Comparison of ENCODE assay signal across 15 cellular contexts in the genomic region with DNA sequence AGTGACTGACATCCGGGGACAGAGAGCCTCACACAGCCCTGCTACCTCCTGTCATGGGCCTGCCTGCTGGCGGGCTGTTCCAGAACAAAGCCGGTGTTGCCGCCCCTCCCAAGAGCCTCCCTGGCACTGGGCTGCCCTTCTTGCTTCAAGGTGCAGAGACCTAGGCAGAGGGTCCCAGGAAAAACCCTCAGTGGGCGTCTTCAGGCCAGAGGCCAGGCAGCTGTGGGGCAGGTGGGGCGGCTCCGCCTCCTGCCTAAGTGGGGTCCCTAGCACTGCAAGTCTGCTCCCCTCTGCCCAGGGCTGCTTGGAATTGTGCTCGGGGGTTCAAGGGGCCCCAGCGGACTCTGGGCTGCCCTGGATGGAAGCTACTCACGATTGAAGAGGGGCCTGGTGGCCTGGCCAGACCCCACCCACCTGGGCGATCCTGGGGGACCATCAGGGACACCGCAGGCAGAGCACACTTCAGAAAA. TPM values are rescaled to one million over a fixed set of nuclear protein-coding genes. Genes with fewer than 3 reads are reported as not detected.
A peak's percentile ranks its signal among the peaks of the same experiment; 100 is the strongest.
DNase-seq lines count a peak whose midpoint lies in the region; FAIRE-seq and TF ChIP-seq lines count a peak whose summit lies in the region.
"Had no signal": no experiment of that assay in that cellular context is flagged by ENCODE, and none has a peak within 500 bp of the region (broad histone marks: within the 10 kb centered on the region; RNA-seq: fewer than 3 reads in every experiment).

No MANE protein-coding gene starts in this region.

- peaks cover 13 to 58% (median 53%) of the 10 kb centered on the region in 10 experiments; a peak in 19 of 20 replicates for H3K4me1 ChIP-seq in BLaER1 treated with 17β-estradiol and CSF1 and Interleukin-3, amounts not matched to agents 10 nM and 100 nM
- H3K4me1 ChIP-seq in endothelial cell of umbilical vein (ENCODE audit: control insufficient read depth, extremely low read depth, insufficient read depth, low read length) (peaks cover 60% of the 10 kb centered on the region), trophoblast cell (ENCODE audit: control insufficient read depth in 1 of 2, insufficient read depth in 2 of 2, low read length in 2 of 2) (peaks cover 6 to 8% of the 10 kb centered on the region in 2 experiments)

- no peak overlapping the region for H3K18ac ChIP-seq in trophoblast cell (ENCODE audit: low read length)

- no peak overlapping the region for H3K4ac ChIP-seq in trophoblast cell (ENCODE audit: low read depth, low read length)

- H2AFZ ChIP-seq in endothelial cell of umbilical vein (ENCODE audit: low read depth, low read length), result no peak overlapping the region
- H2AFZ ChIP-seq in trophoblast cell (ENCODE audit: insufficient read depth, low read length, poor library complexity), result no peak overlapping the region

- intact Hi-C loops in endothelial cell of umbilical vein (cut with micrococcal nuclease), result loop anchor here (2.0 kb wide), 1 partner anchor 36 kb away; no protein-coding TSS in a partner anchor

- no peak overlapping the region for H3K14ac ChIP-seq in trophoblast cell (ENCODE audit: low read length)

- peaks cover 40% of the 10 kb centered on the region for H3K79me2 ChIP-seq in endothelial cell of umbilical vein (ENCODE audit: control insufficient read depth, insufficient read depth, low read length)
- H3K79me2 ChIP-seq in trophoblast cell (ENCODE audit: control insufficient read depth, insufficient read depth, low read length, poor library complexity), result peaks cover 6% of the 10 kb centered on the region

- no peak overlapping the region; a peak in 1 of 20 replicates for H3K4me3 ChIP-seq in BLaER1 treated with 17β-estradiol and CSF1 and Interleukin-3, amounts not matched to agents 10 nM and 100 nM
- H3K4me3 ChIP-seq in endothelial cell of umbilical vein (replicated peaks in 1 of 3; ENCODE audit: insufficient read depth in 1 of 3, low read depth in 1 of 3, low read length in 3 of 3) (no peak overlapping the region), trophoblast cell (ENCODE audit: low read depth, low read length) (no peak overlapping the region)

- H2BK12ac ChIP-seq in trophoblast cell (ENCODE audit: low read length), result no peak overlapping the region

- TF ChIP-seq CTCF in endothelial cell of umbilical vein (IDR thresholded peaks at IDR 0.05; ENCODE audit: extremely low read depth in 1 of 2, insufficient read depth in 1 of 2, low read depth in 1 of 2, low read length in 2 of 2), result no peak

- WGBS in trophoblast cell (ENCODE audit: extremely low coverage, insufficient coverage, insufficient read length), result no CpG with 5 or more reads among the region's 12 CpGs

- no peaks in the 10 kb centered on the region for H3K27me3 ChIP-seq in BLaER1 treated with 17β-estradiol and CSF1 and Interleukin-3, amounts not matched to agents 10 nM and 100 nM
- H3K27me3 ChIP-seq in endothelial cell of umbilical vein (ENCODE audit: control insufficient read depth in 2 of 2, insufficient read depth in 2 of 2, low read length in 2 of 2), result no peaks in the 10 kb centered on the region
- no peaks in the 10 kb centered on the region for H3K27me3 ChIP-seq in trophoblast cell (ENCODE audit: insufficient read depth, low read length)

- peak overlapping the region in 7 of 11 experiments; percentile 1 to 67 (median 52); a peak in 14 of 22 replicates for H3K27ac ChIP-seq in BLaER1 treated with 17β-estradiol and CSF1 and Interleukin-3, amounts not matched to agents 10 nM and 100 nM
- H3K27ac ChIP-seq in KOPT-K1 (ENCODE audit: low read depth, low read length, poor library complexity, severe bottlenecking), result peak overlapping the region; percentile 32
- H3K27ac ChIP-seq in endothelial cell of umbilical vein (ENCODE audit: insufficient read depth, low read depth, low read length), result peak overlapping the region; percentile 77
- H3K27ac ChIP-seq in trophoblast cell (ENCODE audit: low read depth, low read length), result no peak overlapping the region

- no peak for FAIRE-seq in endothelial cell of umbilical vein (lab: Jason Lieb, UNC)
- FAIRE-seq: TTC549 had no signal

- H3K9ac ChIP-seq in BLaER1 treated with 17β-estradiol and CSF1 and Interleukin-3, amounts not matched to agents 10 nM and 100 nM, result peak overlapping the region in 9 of 11 experiments; percentile 9 to 65 (median 45); a peak in 13 of 22 replicates
- H3K9ac ChIP-seq in endothelial cell of umbilical vein (replicated peaks; ENCODE audit: extremely low read depth, insufficient read depth, low read length) (peak overlapping the region; percentile 54), trophoblast cell (ENCODE audit: low read length) (no peak overlapping the region)

- no peak overlapping the region for H2AK5ac ChIP-seq in trophoblast cell (ENCODE audit: low read length)

- no peak overlapping the region for H3K23ac ChIP-seq in trophoblast cell (ENCODE audit: low read length)

- peak overlapping the region; percentile 1 for H4K91ac ChIP-seq in trophoblast cell (ENCODE audit: low read depth, low read length)

- no peaks in the 10 kb centered on the region for H3K9me3 ChIP-seq in BLaER1 treated with 17β-estradiol and CSF1 and Interleukin-3, amounts not matched to agents 10 nM and 100 nM (replicated peaks in 1 of 11)
- H3K9me3 ChIP-seq in KOPT-K1 (ENCODE audit: insufficient read depth, low read length, poor library complexity, severe bottlenecking), result no peaks in the 10 kb centered on the region
- no peaks in the 10 kb centered on the region for H3K9me3 ChIP-seq in endothelial cell of umbilical vein (replicated peaks; ENCODE audit: control insufficient read depth, insufficient read depth, low read length)
- H3K9me3 ChIP-seq in trophoblast cell (ENCODE audit: insufficient read depth, low read depth, low read length), result peaks cover 3% of the 10 kb centered on the region

- no peaks in the 10 kb centered on the region for H3K9me1 ChIP-seq in endothelial cell of umbilical vein (replicated peaks; ENCODE audit: control insufficient read depth, extremely low read depth, insufficient read depth, low read length)

- no peak overlapping the region for H2BK5ac ChIP-seq in trophoblast cell (ENCODE audit: low read depth, low read length, poor library complexity)

- TF ChIP-seq POLR2A in endothelial cell of umbilical vein (IDR thresholded peaks at IDR 0.05; ENCODE audit: low read depth, low read length), result no peak

- CTCF ChIA-PET in endothelial cell of umbilical vein (lab: Charles Lee), result interaction anchor here (1.1 to 3.0 kb wide), 11 partner anchors 11 to 144 kb away, joined by 3 to 16 read pairs (median 3); no protein-coding TSS in a partner anchor

- peaks cover 0 to 10% (median 0%) of the 10 kb centered on the region in 11 experiments; a peak in 3 of 22 replicates for H3K36me3 ChIP-seq in BLaER1 treated with 17β-estradiol and CSF1 and Interleukin-3, amounts not matched to agents 10 nM and 100 nM
- H3K36me3 ChIP-seq in KOPT-K1 (ENCODE audit: insufficient read depth, low read length) (no peaks in the 10 kb centered on the region), endothelial cell of umbilical vein (ENCODE audit: control insufficient read depth in 2 of 2, extremely low read depth in 1 of 2, insufficient read depth in 2 of 2, low read length in 2 of 2) (peaks cover 10 to 12% of the 10 kb centered on the region in 2 experiments), trophoblast cell (ENCODE audit: control insufficient read depth in 1 of 2, insufficient read depth in 2 of 2, low read length in 2 of 2) (no peaks in the 10 kb centered on the region)

- dilution Hi-C loops in endothelial cell of umbilical vein (cut with MboI; ENCODE audit: extremely low pct_ligation_motif_present, low sequenced_read_pairs), result no loop called here

- no peak overlapping the region for H4K12ac ChIP-seq in trophoblast cell (ENCODE audit: low read depth, low read length)

- no TSS peak for BruUV-seq in endothelial cell of umbilical vein (replicated peaks; lab: Mats Ljungman, UMichigan)

- H4K8ac ChIP-seq in trophoblast cell (ENCODE audit: low read depth, low read length), result no peak overlapping the region

- POLR2A ChIA-PET in endothelial cell of umbilical vein (lab: Charles Lee), result interaction anchor here (0.9 to 1.5 kb wide), 5 partner anchors 10 to 21 kb away, joined by 3 to 5 read pairs (median 4); partner anchors contain the start of genes GNB1L and RTL10

- peaks cover 14% of the 10 kb centered on the region for H3K79me1 ChIP-seq in trophoblast cell (ENCODE audit: low read length)

- H2BK120ac ChIP-seq in trophoblast cell (ENCODE audit: insufficient read depth, low read length, poor library complexity), result no peak overlapping the region

- H4K20me1 ChIP-seq in BLaER1 treated with 17β-estradiol and CSF1 and Interleukin-3, amounts not matched to agents 10 nM and 100 nM, result peaks cover 0 to 28% (median 0%) of the 10 kb centered on the region in 11 experiments; a peak in 4 of 22 replicates
- H4K20me1 ChIP-seq in endothelial cell of umbilical vein (replicated peaks; ENCODE audit: control insufficient read depth, extremely low read depth, insufficient read depth, low read length), result no peaks in the 10 kb centered on the region

- no peak for DNase-seq in endothelial cell of umbilical vein (ENCODE audit: low read depth, low spot score)
- DNase-seq in trophoblast cell, result no peak
- no peak for DNase-seq in COR-L47 (lab: John Stamatoyannopoulos, UW)
- DNase-seq in iPS-NIHi7 (ENCODE audit: extremely low spot score), result no peak
- DNase-seq in activated CD4-positive, alpha-beta T cell treated with anti-CD3 and anti-CD28 coated beads for 4 hours, result no peak
- DNase-seq in NCI-H345 (lab: John Stamatoyannopoulos, UW), result no peak
- DNase-seq: amygdala; effector CD4-positive, alpha-beta T cell; Karpas-422; NCI-H1694; nucleus accumbens; SHP77 had no signal

- H3K4me2 ChIP-seq in BLaER1 treated with 17β-estradiol and CSF1 and Interleukin-3, amounts not matched to agents 10 nM and 100 nM, result peak overlapping the region; percentile 23 to 80 (median 76); a peak in 21 of 22 replicates
- H3K4me2 ChIP-seq in endothelial cell of umbilical vein (ENCODE audit: insufficient read depth, low read length) (peak overlapping the region; percentile 4), trophoblast cell (ENCODE audit: low read length) (no peak overlapping the region)

RNA-seq across cellular contexts. Expression of gene GNB1L, which starts 20.4 kb away (rescaled TPM):
- 5.9 and 11.2 TPM in 2 replicates for total RNA-seq in endothelial cell of umbilical vein
- 5.4 and 5.9 TPM in 2 replicates for polyA plus RNA-seq in endothelial cell of umbilical vein
- 2.2 and 3.8 TPM in 2 replicates for polyA plus RNA-seq in endothelial cell of umbilical vein (2011; cell fraction: cytosol; rRNA removed)
- 2.7 and 3.2 TPM in 2 replicates for polyA plus RNA-seq in endothelial cell of umbilical vein (2011; cell fraction: nucleus; rRNA removed)
- polyA plus RNA-seq in endothelial cell of umbilical vein (2012), result 3.5 and 3.6 TPM in 2 replicates
- polyA minus RNA-seq in endothelial cell of umbilical vein, result 1.6 and 3.5 TPM in 2 replicates
- 1.7 TPM for polyA minus RNA-seq in endothelial cell of umbilical vein (2011; cell fraction: cytosol; rRNA and poly(A)+ RNA removed)
- polyA minus RNA-seq in endothelial cell of umbilical vein (2011; cell fraction: nucleus; rRNA and poly(A)+ RNA removed), result 2.4 TPM in 2 replicates
- polyA plus RNA-seq in trophoblast cell (2013), result 10.4 and 11.5 TPM in 2 replicates

RNA-seq across cellular contexts. Expression of gene RTL10, which starts 20.4 kb away (rescaled TPM):
- 31.9 and 32.1 TPM in 2 replicates for total RNA-seq in endothelial cell of umbilical vein
- 40.8 and 54.5 TPM in 2 replicates for polyA plus RNA-seq in endothelial cell of umbilical vein
- 21.6 and 22.9 TPM in 2 replicates for polyA plus RNA-seq in endothelial cell of umbilical vein (2011; cell fraction: cytosol; rRNA removed)
- 43.8 and 53.4 TPM in 2 replicates for polyA plus RNA-seq in endothelial cell of umbilical vein (2011; cell fraction: nucleus; rRNA removed)
- 8.0 and 9.8 TPM in 2 replicates for polyA plus RNA-seq in endothelial cell of umbilical vein (2012)
- 84.1 and 88.0 TPM in 2 replicates for polyA minus RNA-seq in endothelial cell of umbilical vein
- 9.0 TPM for polyA minus RNA-seq in endothelial cell of umbilical vein (2011; cell fraction: cytosol; rRNA and poly(A)+ RNA removed)
- 20.7 and 26.1 TPM in 2 replicates for polyA minus RNA-seq in endothelial cell of umbilical vein (2011; cell fraction: nucleus; rRNA and poly(A)+ RNA removed)
- 10.8 and 11.6 TPM in 2 replicates for polyA plus RNA-seq in trophoblast cell (2013)
